Comparison of ENCODE assay signal across 13 cellular contexts in the genomic region with DNA sequence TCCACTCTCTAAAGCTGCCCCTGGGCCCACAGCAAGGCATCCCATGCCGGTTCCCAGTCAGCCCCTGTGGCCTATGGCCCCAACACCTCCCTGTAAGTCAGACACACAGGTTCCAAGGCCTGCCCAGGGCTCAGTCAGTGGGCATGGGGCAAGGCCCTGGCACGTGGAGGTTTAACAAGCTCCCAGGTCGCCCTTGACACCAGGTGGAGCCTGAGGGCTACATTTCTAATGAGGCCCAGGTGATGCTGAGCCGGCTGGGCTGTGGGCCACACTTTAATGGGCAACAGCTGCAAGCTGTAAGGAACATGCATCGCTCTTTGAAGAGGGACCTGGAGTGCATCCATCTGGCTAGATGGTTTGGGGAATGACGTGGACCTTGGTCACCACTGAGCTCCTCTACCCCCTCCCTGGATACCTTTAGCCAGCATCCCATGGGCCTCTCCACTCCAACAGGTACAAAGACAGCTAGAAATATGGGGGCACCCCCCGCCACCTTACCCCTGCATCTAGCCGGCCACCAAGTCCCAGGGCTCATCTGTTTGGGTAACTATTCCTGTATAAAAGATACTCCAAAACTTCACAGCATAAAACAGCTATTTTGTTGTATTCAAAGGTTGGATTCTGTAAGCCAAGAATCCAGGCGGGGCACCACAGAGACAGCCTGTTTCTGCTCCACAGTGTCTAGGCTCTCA.
DNase-seq lines count a peak whose midpoint lies in the region; ATAC-seq and TF ChIP-seq lines count a peak whose summit lies in the region.
"Had no signal": no experiment of that assay in that cellular context is flagged by ENCODE, and none has a peak within 500 bp of the region (broad histone marks: within the 10 kb centered on the region; RNA-seq: fewer than 3 reads in every experiment).

No MANE protein-coding gene starts in this region.

- CTCF ChIA-PET in mammary epithelial cell (lab: Charles Lee; ENCODE audit: low non-redundant PET) = interaction anchor here (0.6 to 1.8 kb wide), 3 partner anchors 87 to 302 kb away, joined by 6 to 14 read pairs (median 12); no protein-coding TSS in a partner anchor

- no peaks in the 10 kb centered on the region for H4K20me1 ChIP-seq in mammary epithelial cell (ENCODE audit: insufficient read depth, low read length)
- H4K20me1 ChIP-seq in osteoblast (ENCODE audit: insufficient read depth, low read length) = no peaks in the 10 kb centered on the region
- H4K20me1 ChIP-seq: BLaER1 treated with 17β-estradiol and CSF1 and Interleukin-3, amounts not matched to agents 10 nM and 100 nM had no signal

- peak; percentile 43 for DNase-seq in activated CD8-positive, alpha-beta memory T cell treated with anti-CD3 and anti-CD28 coated beads, Interleukin-2, amount 50 U/mL, for 48 hours
- no peak for DNase-seq in activated CD8-positive, alpha-beta memory T cell treated with anti-CD3 and anti-CD28 coated beads for 24 hours
- peak; percentile 36 for DNase-seq in NCI-H146 treated with DMSO at 0.1 percent for 48 hours (lab: John Stamatoyannopoulos, UW; ENCODE audit: unreplicated experiment)
- DNase-seq in mammary epithelial cell = peak; percentile 13
- DNase-seq in osteoblast (ENCODE audit: insufficient read length, low spot score, missing footprints) = peak; percentile 75
- no peak for DNase-seq in activated CD4-positive, alpha-beta T cell treated with anti-CD3 and anti-CD28 coated beads, Interleukin-2, amount 50 U/mL, for 48 hours
- DNase-seq: occipital lobe; stimulated activated CD4-positive, alpha-beta T cell treated with anti-CD3 and anti-CD28 coated beads, Interleukin-4, amount 100 ng/mL, for 24 hours had no signal

- H3K27ac ChIP-seq in mammary epithelial cell (ENCODE audit: insufficient read depth, low read depth, low read length) = no peak overlapping the region
- no peak overlapping the region for H3K27ac ChIP-seq in osteoblast (ENCODE audit: low read depth, low read length)
- H3K27ac ChIP-seq: thoracic aorta had no signal

- H3K4me2 ChIP-seq in mammary epithelial cell (ENCODE audit: insufficient read depth, low read depth, low read length) (no peak overlapping the region), osteoblast (ENCODE audit: insufficient read depth, low read length) (no peak overlapping the region)

- in situ Hi-C loops in mammary epithelial cell (cut with MboI; ENCODE audit: low sequenced_read_pairs in 2 of 2) = no loop called here

- intact Hi-C loops in mammary epithelial cell (cut with micrococcal nuclease) = loop anchor here (1.0 kb wide), 2 partner anchors 93 to 302 kb away; no protein-coding TSS in a partner anchor

- no peak overlapping the region for H2AFZ ChIP-seq in mammary epithelial cell (ENCODE audit: low read depth, low read length)
- H2AFZ ChIP-seq in osteoblast (ENCODE audit: low read length) = no peak overlapping the region

- H3K9ac ChIP-seq in mammary epithelial cell (ENCODE audit: insufficient read depth, low read length) = no peak overlapping the region

- H3K36me3 ChIP-seq in mammary epithelial cell (ENCODE audit: insufficient read depth, low read length) (no peaks in the 10 kb centered on the region), osteoblast (ENCODE audit: insufficient read depth, low read length) (no peaks in the 10 kb centered on the region)
- H3K36me3 ChIP-seq: HAP-1, thoracic aorta had no signal

- H3K79me2 ChIP-seq in mammary epithelial cell (ENCODE audit: insufficient read depth, low read length) = no peaks in the 10 kb centered on the region
- no peaks in the 10 kb centered on the region for H3K79me2 ChIP-seq in osteoblast (ENCODE audit: insufficient read depth, low read length)

- dilution Hi-C loops in mammary epithelial cell (cut with HindIII; ENCODE audit: low sequenced_read_pairs) = no loop called here

- BruUV-seq in mammary epithelial cell (replicated peaks; lab: Mats Ljungman, UMichigan) = no TSS peak

- H3K9me3 ChIP-seq in mammary epithelial cell (replicated peaks; ENCODE audit: insufficient read depth, low read length) = peaks cover 11% of the 10 kb centered on the region
- no peaks in the 10 kb centered on the region for H3K9me3 ChIP-seq in osteoblast (ENCODE audit: low read depth, low read length)
- H3K9me3 ChIP-seq: HAP-1, thoracic aorta had no signal

- peaks cover 21% of the 10 kb centered on the region for H3K4me1 ChIP-seq in mammary epithelial cell (ENCODE audit: insufficient read depth, low read length)
- H3K4me1 ChIP-seq in osteoblast (ENCODE audit: insufficient read depth, low read length) = peaks cover 5% of the 10 kb centered on the region
- H3K4me1 ChIP-seq: HAP-1 had no signal

- 85% methylated on average over 6 of the region's 9 CpGs for WGBS in mammary epithelial cell (ENCODE audit: low coverage, missing lambda C conversion rate)

- no peaks in the 10 kb centered on the region for H3K27me3 ChIP-seq in mammary epithelial cell (ENCODE audit: insufficient read depth, low read length)
- H3K27me3 ChIP-seq in osteoblast (ENCODE audit: insufficient read depth, low read length) = no peaks in the 10 kb centered on the region
- H3K27me3 ChIP-seq: BLaER1 treated with 17β-estradiol and CSF1 and Interleukin-3, amounts not matched to agents 10 nM and 100 nM had no signal

- H3K4me3 ChIP-seq in mammary epithelial cell (replicated peaks in 1 of 3; ENCODE audit: insufficient read depth in 1 of 3, low read depth in 2 of 3, low read length in 3 of 3) (no peak overlapping the region), osteoblast (ENCODE audit: insufficient read depth, low read length) (no peak overlapping the region)
- H3K4me3 ChIP-seq: BLaER1 treated with 17β-estradiol and CSF1 and Interleukin-3, amounts not matched to agents 10 nM and 100 nM; HAP-1; thoracic aorta had no signal

- TF ChIP-seq CTCF in mammary epithelial cell (conservative IDR thresholded peaks at IDR 0.05 in 1 of 2, IDR thresholded peaks at IDR 0.05 in 1 of 2; ENCODE audit: extremely low read depth in 1 of 2, insufficient read depth in 1 of 2, low read depth in 1 of 2, low read length in 2 of 2) = peak in 1 of 2 donors; percentile 30
- TF ChIP-seq CTCF in osteoblast (IDR thresholded peaks at IDR 0.05; ENCODE audit: extremely low read depth, low read depth, low read length) = no peak

- ATAC-seq in GM19397 (IDR thresholded peaks at IDR 0.05; ENCODE audit: unreplicated experiment) = no peak
- no peak for ATAC-seq in GM19455 (IDR thresholded peaks at IDR 0.05; ENCODE audit: unreplicated experiment)

Comparison
In these comparisons a context has a peak if more than half of its experiments do, and no peak if none do; other contexts are left out.
1. DNase-seq: peak in activated CD8-positive, alpha-beta memory T cell treated with anti-CD3 and anti-CD28 coated beads, Interleukin-2, amount 50 U/mL, for 48 hours (single experiment), NCI-H146 treated with DMSO at 0.1 percent for 48 hours (single experiment), mammary epithelial cell (single experiment) and osteoblast (single experiment); none in activated CD8-positive, alpha-beta memory T cell treated with anti-CD3 and anti-CD28 coated beads for 24 hours (single experiment) and activated CD4-positive, alpha-beta T cell treated with anti-CD3 and anti-CD28 coated beads, Interleukin-2, amount 50 U/mL, for 48 hours (0 of 2).